ENCODE assay signal across 18 cellular contexts in genomic region chr3:187967982-187968381, GRCh38.
DNase-seq lines count a peak whose midpoint lies in the region; ATAC-seq and TF ChIP-seq lines count a peak whose summit lies in the region.
"Had no signal": no experiment of that assay in that cellular context is flagged by ENCODE, and none has a peak within 500 bp of the region (broad histone marks: within the 10 kb centered on the region; RNA-seq: fewer than 3 reads in every experiment).

No MANE protein-coding gene starts in this region.

- CTCF ChIA-PET in mammary epithelial cell (lab: Charles Lee; ENCODE audit: low non-redundant PET): no interaction called here

- BruUV-seq in mammary epithelial cell (replicated peaks; lab: Mats Ljungman, UMichigan): no TSS peak

- WGBS in mammary epithelial cell (ENCODE audit: low coverage, missing lambda C conversion rate): 56% methylated on average over 5 of the region's 5 CpGs
- WGBS in psoas muscle, 3 donors: 59 to 76% (median 65%) methylated on average over 5 of the region's 5 CpGs

- H3K4me1 ChIP-seq in mammary epithelial cell (ENCODE audit: insufficient read depth, low read length): peaks cover 5% of the 10 kb centered on the region
- H3K4me1 ChIP-seq in neutrophil (ENCODE audit: control insufficient read depth in 1 of 2, insufficient read depth in 1 of 2, low read depth in 1 of 2, low read length in 1 of 2): peaks cover 74 to 77% of the 10 kb centered on the region in 2 experiments
- peaks cover 25% of the 10 kb centered on the region for H3K4me1 ChIP-seq in psoas muscle

- TF ChIP-seq CTCF in mammary epithelial cell (conservative IDR thresholded peaks at IDR 0.05 in 1 of 2, IDR thresholded peaks at IDR 0.05 in 1 of 2; ENCODE audit: extremely low read depth in 1 of 2, insufficient read depth in 1 of 2, low read depth in 1 of 2, low read length in 2 of 2) (no peak), neutrophil (IDR thresholded peaks at IDR 0.05) (no peak), psoas muscle (IDR thresholded peaks at IDR 0.05) (no peak)

- H3K36me3 ChIP-seq in mammary epithelial cell (ENCODE audit: insufficient read depth, low read length) (no peaks in the 10 kb centered on the region), neutrophil (no peaks in the 10 kb centered on the region), psoas muscle (ENCODE audit: insufficient read depth in 1 of 2, low read depth in 1 of 2) (no peaks in the 10 kb centered on the region)
- H3K36me3 ChIP-seq: ovary, sigmoid colon, SJSA1 had no signal

- H4K20me1 ChIP-seq in mammary epithelial cell (ENCODE audit: insufficient read depth, low read length): no peaks in the 10 kb centered on the region

- H3K4me3 ChIP-seq in mammary epithelial cell (replicated peaks in 1 of 3; ENCODE audit: insufficient read depth in 1 of 3, low read depth in 2 of 3, low read length in 3 of 3) (no peak overlapping the region), neutrophil (ENCODE audit: low read depth in 1 of 2, low read length in 1 of 2) (peak overlapping the region in 1 of 2 experiments; percentile 4), psoas muscle (no peak overlapping the region)
- H3K4me3 ChIP-seq: ovary, sigmoid colon, SJSA1 had no signal

- dilution Hi-C loops in mammary epithelial cell (cut with HindIII; ENCODE audit: low sequenced_read_pairs): no loop called here

- intact Hi-C loops in mammary epithelial cell (cut with micrococcal nuclease): no loop called here
- intact Hi-C loops in psoas muscle (cut with DNase I): loop anchor here in 1 of 2 donors (10.0 kb wide), 1 partner anchor 377 kb away; no protein-coding TSS in a partner anchor

- no peak overlapping the region for H3K27ac ChIP-seq in mammary epithelial cell (ENCODE audit: insufficient read depth, low read depth, low read length)
- H3K27ac ChIP-seq in neutrophil: peak overlapping the region; percentile 90
- H3K27ac ChIP-seq in psoas muscle: no peak overlapping the region
- H3K27ac ChIP-seq: ovary, sigmoid colon, SJSA1 had no signal

- no peaks in the 10 kb centered on the region for H3K79me2 ChIP-seq in mammary epithelial cell (ENCODE audit: insufficient read depth, low read length)

- ATAC-seq in psoas muscle: no peak
- ATAC-seq: activated CD4-positive, alpha-beta T cell treated with anti-CD3 and anti-CD28 coated beads for 36 hours had no signal

- DNase-seq in EH (ENCODE audit: low read depth) (peak; percentile 82), NAMALWA (ENCODE audit: low spot score) (peak; percentile 49), mammary epithelial cell (peak; percentile 36), psoas muscle (no peak)
- no peak for DNase-seq in stimulated activated CD8-positive, alpha-beta memory T cell treated with anti-CD3 and anti-CD28 coated beads, Interleukin-4, amount 100 ng/mL, for 48 hours
- DNase-seq in stimulated activated CD4-positive, alpha-beta T cell treated with anti-CD3 and anti-CD28 coated beads, Interleukin-2, amount 100 ng/mL, for 48 hours: no peak
- DNase-seq: activated CD4-positive, alpha-beta T cell treated with anti-CD3 and anti-CD28 coated beads for 36 hours; activated gamma-delta T cell; anterior cingulate cortex; C1 segment of cervical spinal cord; DMS 273 treated with DMSO at 0.1 percent for 48 hours; NCI-H1694 treated with DMSO at 0.1 percent for 48 hours; NCI-H345; NK-92 treated with Interleukin-12 subunit alpha and Interleukin-12 subunit beta, amount 100 ng/mL, for 24 hours; ovary; sigmoid colon had no signal

- H3K9me3 ChIP-seq in mammary epithelial cell (replicated peaks; ENCODE audit: insufficient read depth, low read length) (no peaks in the 10 kb centered on the region), neutrophil (no peaks in the 10 kb centered on the region), psoas muscle (no peaks in the 10 kb centered on the region)
- H3K9me3 ChIP-seq: ovary, sigmoid colon, SJSA1 had no signal

- no peak overlapping the region for H3K4me2 ChIP-seq in mammary epithelial cell (ENCODE audit: insufficient read depth, low read depth, low read length)

- H3K9ac ChIP-seq in mammary epithelial cell (ENCODE audit: insufficient read depth, low read length): no peak overlapping the region

- no peak overlapping the region for H2AFZ ChIP-seq in mammary epithelial cell (ENCODE audit: low read depth, low read length)

- in situ Hi-C loops in mammary epithelial cell (cut with MboI; ENCODE audit: low sequenced_read_pairs in 2 of 2): no loop called here

- H3K27me3 ChIP-seq in mammary epithelial cell (ENCODE audit: insufficient read depth, low read length) (no peaks in the 10 kb centered on the region), neutrophil (no peaks in the 10 kb centered on the region), psoas muscle (ENCODE audit: insufficient read depth in 3 of 3, low read length in 2 of 3) (no peaks in the 10 kb centered on the region)
- H3K27me3 ChIP-seq: ovary, sigmoid colon, SJSA1 had no signal

Comparison
In these comparisons a context has a peak if more than half of its experiments do, and no peak if none do; other contexts are left out.
1. DNase-seq: peak in EH (single experiment), NAMALWA (single experiment) and mammary epithelial cell (single experiment); none in psoas muscle (0 of 2), stimulated activated CD8-positive, alpha-beta memory T cell treated with anti-CD3 and anti-CD28 coated beads, Interleukin-4, amount 100 ng/mL, for 48 hours (single experiment) and stimulated activated CD4-positive, alpha-beta T cell treated with anti-CD3 and anti-CD28 coated beads, Interleukin-2, amount 100 ng/mL, for 48 hours (0 of 2).